8 cellular contexts compared by ENCODE assay signal in the genomic region with DNA sequence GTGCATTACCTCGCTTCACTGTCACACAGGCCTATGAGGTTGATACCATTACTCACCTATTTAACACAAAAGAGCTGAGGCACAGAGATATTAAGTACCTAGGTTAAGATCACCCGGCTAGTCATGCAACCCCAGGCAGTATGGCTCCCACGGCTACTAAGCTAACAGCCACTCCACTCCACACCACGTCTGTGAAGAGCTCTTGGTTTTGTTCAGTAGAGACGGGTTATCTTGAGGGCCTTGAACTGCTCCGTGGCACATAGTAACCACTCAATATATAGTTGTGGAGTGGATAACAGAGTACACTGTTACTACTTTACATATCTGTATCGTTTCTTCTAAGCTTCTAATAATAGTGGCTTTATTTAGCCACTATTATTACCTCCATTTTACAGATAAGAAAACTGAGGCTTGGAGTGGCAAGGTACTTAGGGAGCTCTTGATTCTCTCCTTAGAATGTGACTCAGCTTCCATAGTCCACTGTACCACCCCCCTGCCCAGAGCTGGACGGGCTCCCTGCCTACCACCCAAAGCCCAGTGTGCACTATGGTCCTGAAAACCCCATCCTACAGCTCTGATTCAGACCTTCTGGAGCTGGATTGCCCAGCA. TPM values are rescaled to one million over a fixed set of nuclear protein-coding genes. Genes with fewer than 3 reads are reported as not detected.
A peak's percentile ranks its signal among the peaks of the same experiment; 100 is the strongest.
DNase-seq lines count a peak whose midpoint lies in the region; ATAC-seq and TF ChIP-seq lines count a peak whose summit lies in the region.

No MANE protein-coding gene starts in this region.

- peaks cover 8% of the 10 kb centered on the region for H3K4me1 Mint-ChIP-seq in glutamatergic neuron (ENCODE audit: low read depth, unreplicated experiment)

- DNase-seq in HAP-1 (ENCODE audit: low spot score in 2 of 2) (no peak), glutamatergic neuron (no peak), hepatic stellate cell (ENCODE audit: low spot score) (no peak)
- no peak for DNase-seq in central memory CD4-positive, alpha-beta T cell

- peaks cover 8% of the 10 kb centered on the region for H3K9me3 Mint-ChIP-seq in glutamatergic neuron (ENCODE audit: unreplicated experiment)

- no peaks in the 10 kb centered on the region for H3K36me3 Mint-ChIP-seq in glutamatergic neuron (ENCODE audit: unreplicated experiment)

- H3K4me3 ChIP-seq in HAP-1 (peak overlapping the region; percentile 63), skeletal muscle tissue (ENCODE audit: low read length in 3 of 3) (peak overlapping the region; percentile 68 to 79 (median 68))

- H3K4me1 ChIP-seq in HAP-1 = peaks cover 3% of the 10 kb centered on the region; the same call in 1 of the 2 replicates
- H3K4me1 ChIP-seq in skeletal muscle tissue (ENCODE audit: control insufficient read depth in 3 of 3, insufficient read depth in 3 of 3, low read length in 3 of 3) = peaks cover 5 to 13% (median 8%) of the 10 kb centered on the region in 3 donors

- no peaks in the 10 kb centered on the region for H3K36me3 ChIP-seq in HAP-1 (replicated peaks)
- no peaks in the 10 kb centered on the region for H3K36me3 ChIP-seq in skeletal muscle tissue (ENCODE audit: control insufficient read depth in 3 of 3, insufficient read depth in 3 of 3, low read length in 3 of 3)

- H3K27me3 Mint-ChIP-seq in glutamatergic neuron (ENCODE audit: unreplicated experiment) = peaks cover 8% of the 10 kb centered on the region

- peak overlapping the region; percentile 51 to 74 (median 67) for H3K9ac ChIP-seq in skeletal muscle tissue (ENCODE audit: low read depth in 1 of 3, low read length in 3 of 3)

- TF ChIP-seq CTCF in VCaP (conservative IDR thresholded peaks at IDR 0.05) (peak; percentile 30), glutamatergic neuron (IDR thresholded peaks at IDR 0.05; ENCODE audit: partially characterized antibody, unreplicated experiment) (no peak)

- in situ Hi-C loops in HAP-1 (cut with MboI; ENCODE audit: low sequenced_read_pairs) = no loop called here

- peak overlapping the region; percentile 86 for H3K4me3 Mint-ChIP-seq in glutamatergic neuron (ENCODE audit: unreplicated experiment)

- no peak for ATAC-seq in HG03354 (IDR thresholded peaks at IDR 0.05; ENCODE audit: poor library complexity, severe bottlenecking, unreplicated experiment)
- ATAC-seq in HG03045 (IDR thresholded peaks at IDR 0.05; ENCODE audit: unreplicated experiment) = no peak

- H3K27me3 ChIP-seq in HAP-1 (ENCODE audit: low read depth) = no peaks in the 10 kb centered on the region
- peaks cover 0 to 11% (median 6%) of the 10 kb centered on the region in 3 donors for H3K27me3 ChIP-seq in skeletal muscle tissue (ENCODE audit: control insufficient read depth in 3 of 3, insufficient read depth in 3 of 3, low read length in 3 of 3)

- peak overlapping the region; percentile 88 for H3K27ac Mint-ChIP-seq in glutamatergic neuron (ENCODE audit: unreplicated experiment)

- H3K27ac ChIP-seq in VCaP = peak overlapping the region; percentile 87
- no peak overlapping the region for H3K27ac ChIP-seq in skeletal muscle tissue (ENCODE audit: low read depth, low read length)

- no peaks in the 10 kb centered on the region for H3K9me3 ChIP-seq in HAP-1
- no peaks in the 10 kb centered on the region for H3K9me3 ChIP-seq in skeletal muscle tissue (ENCODE audit: control insufficient read depth in 3 of 3, low read length in 3 of 3)

RNA-seq across cellular contexts. Expression of a gene that starts 1.0 kb away (rescaled TPM):
- total RNA-seq in glutamatergic neuron (ENCODE audit: unreplicated experiment) (23.9 TPM), skeletal muscle tissue (under 0.01 TPM)

Comparison
In these comparisons a context has a peak if more than half of its experiments do, and no peak if none do; other contexts are left out.
1. RNA of a gene that starts 1.0 kb away (total RNA-seq): 23.9 TPM in glutamatergic neuron (single experiment); under 0.01 TPM in skeletal muscle tissue (single experiment); every median in the first group is over 10 times any median in the second.